In the genomic region with DNA sequence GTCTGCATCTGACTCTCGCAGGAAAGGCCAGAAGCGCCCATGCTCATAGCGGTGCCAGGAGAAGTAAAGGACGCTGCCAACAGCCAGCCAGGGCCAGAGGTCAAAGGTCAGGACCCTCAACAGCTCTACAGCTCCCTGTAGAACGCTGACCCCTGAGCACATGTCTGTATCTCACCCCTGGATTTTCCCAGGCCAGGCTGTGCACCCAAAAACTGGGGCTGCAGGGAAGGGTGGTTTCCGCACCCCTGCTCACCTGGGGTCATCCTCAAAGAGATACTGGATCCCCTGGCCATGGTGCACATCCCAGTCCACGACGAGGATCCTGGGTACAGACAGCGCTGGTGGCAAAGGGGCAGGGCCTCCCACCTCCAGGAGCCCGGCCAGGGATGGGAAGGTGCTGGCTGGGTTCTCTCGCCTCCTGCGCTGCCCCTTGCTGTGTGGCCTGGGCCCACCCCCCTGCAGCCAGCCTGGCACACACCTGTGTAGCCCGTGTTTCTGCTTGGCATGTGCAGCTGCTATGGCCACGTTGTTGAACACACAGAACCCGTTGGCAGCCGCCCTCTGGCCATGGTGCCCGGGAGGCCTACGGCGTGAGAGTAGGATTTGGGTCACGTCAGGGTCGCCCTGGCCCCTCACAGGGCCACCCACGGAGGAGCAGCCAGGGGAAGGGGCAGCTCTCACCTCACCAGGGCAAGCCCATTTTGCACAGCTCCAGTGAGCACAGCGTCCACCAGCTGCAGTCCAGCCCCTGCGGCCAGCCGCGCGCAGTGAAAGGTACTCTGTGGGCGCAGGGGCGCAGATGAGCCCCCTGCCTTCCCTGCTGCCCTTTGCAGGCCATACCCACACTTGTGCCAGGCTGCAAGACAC, we compare ENCODE assay signal across 6 cellular contexts. TPM values are rescaled to one million over a fixed set of nuclear protein-coding genes. Genes with fewer than 3 reads are reported as not detected.
DNase-seq lines count a peak whose midpoint lies in the region; ATAC-seq and TF ChIP-seq lines count a peak whose summit lies in the region.

No MANE protein-coding gene starts in this region.

- no peak overlapping the region for H3K27ac ChIP-seq in HEK293 (ENCODE audit: extremely low read depth, low read depth, low read length)
- no peak overlapping the region for H3K27ac ChIP-seq in osteoblast (ENCODE audit: low read depth, low read length)

- H3K36me3 Mint-ChIP-seq in activated naive CD8-positive, alpha-beta T cell, result peaks cover 2% of the 10 kb centered on the region

- H3K9me3 ChIP-seq in HEK293 (ENCODE audit: control insufficient read depth, insufficient read depth, low read depth, low read length) (no peaks in the 10 kb centered on the region), osteoblast (ENCODE audit: low read depth, low read length) (no peaks in the 10 kb centered on the region)

- no peak overlapping the region for H3K27ac Mint-ChIP-seq in activated naive CD8-positive, alpha-beta T cell

- peaks cover 6% of the 10 kb centered on the region for H3K4me1 Mint-ChIP-seq in activated naive CD8-positive, alpha-beta T cell (ENCODE audit: low read depth)

- peaks cover 11% of the 10 kb centered on the region for H4K20me1 ChIP-seq in osteoblast (ENCODE audit: insufficient read depth, low read length)

- H3K9me3 Mint-ChIP-seq in activated naive CD8-positive, alpha-beta T cell (ENCODE audit: low read depth), result no peaks in the 10 kb centered on the region

- H3K4me1 ChIP-seq in HEK293 (ENCODE audit: control insufficient read depth, insufficient read depth, low read length) (peaks cover 12% of the 10 kb centered on the region), osteoblast (ENCODE audit: insufficient read depth, low read length) (peaks cover 18% of the 10 kb centered on the region)

- H3K36me3 ChIP-seq in HEK293 (ENCODE audit: control insufficient read depth in 2 of 2, insufficient read depth in 1 of 2, low read length in 2 of 2) (peaks cover 8 to 73% of the 10 kb centered on the region in 2 experiments; a peak in 2 of 3 replicates), osteoblast (ENCODE audit: insufficient read depth, low read length) (peaks cover 18% of the 10 kb centered on the region)

- no peaks in the 10 kb centered on the region for H3K27me3 Mint-ChIP-seq in activated naive CD8-positive, alpha-beta T cell

- H3K79me2 ChIP-seq in osteoblast (ENCODE audit: insufficient read depth, low read length), result peaks cover 44% of the 10 kb centered on the region

- no peak for TF ChIP-seq CTCF in HEK293 (tag by site-specific recombination; IDR thresholded peaks at IDR 0.05)
- TF ChIP-seq CTCF in osteoblast (IDR thresholded peaks at IDR 0.05; ENCODE audit: extremely low read depth, low read depth, low read length), result no peak

- H3K4me3 Mint-ChIP-seq in activated naive CD8-positive, alpha-beta T cell, result peak overlapping the region; percentile 81

- ATAC-seq in HG02678 (IDR thresholded peaks at IDR 0.05; ENCODE audit: unreplicated experiment) (no peak), HG02623 (IDR thresholded peaks at IDR 0.05; ENCODE audit: unreplicated experiment) (no peak)

- DNase-seq in osteoblast (ENCODE audit: insufficient read length, low spot score, missing footprints) (peak; percentile 77), occipital lobe (lab: John Stamatoyannopoulos, UW) (no peak)

- H2AFZ ChIP-seq in osteoblast (ENCODE audit: low read length), result no peak overlapping the region

- POLR2A ChIA-PET in HEK293 (lab: Yijun Ruan, JAX), result interaction anchor here (0.9 to 2.2 kb wide), 5 partner anchors 11 to 79 kb away, joined by 3 to 20 read pairs (median 15); a partner anchor contains a TSS

- peak overlapping the region; percentile 91 for H3K4me2 ChIP-seq in osteoblast (ENCODE audit: insufficient read depth, low read length)

- CTCF ChIA-PET in HEK293 (lab: Yijun Ruan, JAX), result interaction anchor here (0.7 to 2.4 kb wide), 2 partner anchors 80 to 92 kb away, joined by 3 to 24 read pairs; no protein-coding TSS in a partner anchor

- H3K4me3 ChIP-seq in HEK293 (ENCODE audit: low read depth, low read length) (no peak overlapping the region), osteoblast (ENCODE audit: insufficient read depth, low read length) (peak overlapping the region; percentile 87)

- no peaks in the 10 kb centered on the region for H3K27me3 ChIP-seq in osteoblast (ENCODE audit: insufficient read depth, low read length)

TF ChIP-seq in HEK293, 187 proteins besides CTCF, POLR2A, EP300 and RAD21:
- TF ChIP-seq, protein P1, sequence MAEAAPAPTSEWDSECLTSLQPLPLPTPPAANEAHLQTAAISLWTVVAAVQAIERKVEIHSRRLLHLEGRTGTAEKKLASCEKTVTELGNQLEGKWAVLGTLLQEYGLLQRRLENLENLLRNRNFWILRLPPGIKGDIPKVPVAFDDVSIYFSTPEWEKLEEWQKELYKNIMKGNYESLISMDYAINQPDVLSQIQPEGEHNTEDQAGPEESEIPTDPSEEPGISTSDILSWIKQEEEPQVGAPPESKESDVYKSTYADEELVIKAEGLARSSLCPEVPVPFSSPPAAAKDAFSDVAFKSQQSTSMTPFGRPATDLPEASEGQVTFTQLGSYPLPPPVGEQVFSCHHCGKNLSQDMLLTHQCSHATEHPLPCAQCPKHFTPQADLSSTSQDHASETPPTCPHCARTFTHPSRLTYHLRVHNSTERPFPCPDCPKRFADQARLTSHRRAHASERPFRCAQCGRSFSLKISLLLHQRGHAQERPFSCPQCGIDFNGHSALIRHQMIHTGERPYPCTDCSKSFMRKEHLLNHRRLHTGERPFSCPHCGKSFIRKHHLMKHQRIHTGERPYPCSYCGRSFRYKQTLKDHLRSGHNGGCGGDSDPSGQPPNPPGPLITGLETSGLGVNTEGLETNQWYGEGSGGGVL (tag by site-specific recombination; IDR thresholded peaks at IDR 0.05), result no peak
- TF ChIP-seq, protein P2, sequence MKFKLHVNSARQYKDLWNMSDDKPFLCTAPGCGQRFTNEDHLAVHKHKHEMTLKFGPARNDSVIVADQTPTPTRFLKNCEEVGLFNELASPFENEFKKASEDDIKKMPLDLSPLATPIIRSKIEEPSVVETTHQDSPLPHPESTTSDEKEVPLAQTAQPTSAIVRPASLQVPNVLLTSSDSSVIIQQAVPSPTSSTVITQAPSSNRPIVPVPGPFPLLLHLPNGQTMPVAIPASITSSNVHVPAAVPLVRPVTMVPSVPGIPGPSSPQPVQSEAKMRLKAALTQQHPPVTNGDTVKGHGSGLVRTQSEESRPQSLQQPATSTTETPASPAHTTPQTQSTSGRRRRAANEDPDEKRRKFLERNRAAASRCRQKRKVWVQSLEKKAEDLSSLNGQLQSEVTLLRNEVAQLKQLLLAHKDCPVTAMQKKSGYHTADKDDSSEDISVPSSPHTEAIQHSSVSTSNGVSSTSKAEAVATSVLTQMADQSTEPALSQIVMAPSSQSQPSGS (tag by site-specific recombination; IDR thresholded peaks at IDR 0.05; ENCODE audit: low read depth), result no peak
- TF ChIP-seq BCL11B (tag by site-specific recombination; IDR thresholded peaks at IDR 0.05; ENCODE audit: low read depth) (peak; percentile 88), ZEB2 (tag by site-specific recombination; IDR thresholded peaks at IDR 0.05) (0 out of 2 replicates have a peak, but pooled peaks have one; percentile 27), GLIS2 (tag by site-specific recombination; IDR thresholded peaks at IDR 0.05) (peak; percentile 73), PRDM1 (tag by site-specific recombination; IDR thresholded peaks at IDR 0.05) (no peak)
- TF ChIP-seq, protein P3, sequence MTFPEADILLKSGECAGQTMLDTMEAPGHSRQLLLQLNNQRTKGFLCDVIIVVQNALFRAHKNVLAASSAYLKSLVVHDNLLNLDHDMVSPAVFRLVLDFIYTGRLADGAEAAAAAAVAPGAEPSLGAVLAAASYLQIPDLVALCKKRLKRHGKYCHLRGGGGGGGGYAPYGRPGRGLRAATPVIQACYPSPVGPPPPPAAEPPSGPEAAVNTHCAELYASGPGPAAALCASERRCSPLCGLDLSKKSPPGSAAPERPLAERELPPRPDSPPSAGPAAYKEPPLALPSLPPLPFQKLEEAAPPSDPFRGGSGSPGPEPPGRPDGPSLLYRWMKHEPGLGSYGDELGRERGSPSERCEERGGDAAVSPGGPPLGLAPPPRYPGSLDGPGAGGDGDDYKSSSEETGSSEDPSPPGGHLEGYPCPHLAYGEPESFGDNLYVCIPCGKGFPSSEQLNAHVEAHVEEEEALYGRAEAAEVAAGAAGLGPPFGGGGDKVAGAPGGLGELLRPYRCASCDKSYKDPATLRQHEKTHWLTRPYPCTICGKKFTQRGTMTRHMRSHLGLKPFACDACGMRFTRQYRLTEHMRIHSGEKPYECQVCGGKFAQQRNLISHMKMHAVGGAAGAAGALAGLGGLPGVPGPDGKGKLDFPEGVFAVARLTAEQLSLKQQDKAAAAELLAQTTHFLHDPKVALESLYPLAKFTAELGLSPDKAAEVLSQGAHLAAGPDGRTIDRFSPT (tag by site-specific recombination; IDR thresholded peaks at IDR 0.05), result peak; percentile 45; the same call in 1 of the 2 replicates

RNA-seq across cellular contexts. Expression of a gene that starts 1.4 kb away (rescaled TPM):
- total RNA-seq in osteoblast (19.2 and 20.6 TPM in 2 replicates), occipital lobe (19.8 TPM)

RNA-seq across cellular contexts. Expression of a gene that starts 4.8 kb away (rescaled TPM):
- total RNA-seq in osteoblast (26.5 and 28.2 TPM in 2 replicates), occipital lobe (34.0 TPM)

RNA-seq across cellular contexts. Expression of a gene that starts 11.9 kb away (rescaled TPM):
- 24.8 and 34.0 TPM in 2 replicates for total RNA-seq in osteoblast
- 11.4 TPM for total RNA-seq in occipital lobe

RNA-seq across cellular contexts. Expression of a gene that starts 20.6 kb away (rescaled TPM):
- total RNA-seq in osteoblast (2.9 and 6.2 TPM in 2 replicates), occipital lobe (21.8 TPM)

RNA-seq across cellular contexts. Expression of a gene that starts 48.8 kb away (rescaled TPM):
- total RNA-seq in osteoblast (13.0 and 15.6 TPM in 2 replicates), occipital lobe (7.8 TPM)
